23 cellular contexts compared by ENCODE assay signal in the genomic region with DNA sequence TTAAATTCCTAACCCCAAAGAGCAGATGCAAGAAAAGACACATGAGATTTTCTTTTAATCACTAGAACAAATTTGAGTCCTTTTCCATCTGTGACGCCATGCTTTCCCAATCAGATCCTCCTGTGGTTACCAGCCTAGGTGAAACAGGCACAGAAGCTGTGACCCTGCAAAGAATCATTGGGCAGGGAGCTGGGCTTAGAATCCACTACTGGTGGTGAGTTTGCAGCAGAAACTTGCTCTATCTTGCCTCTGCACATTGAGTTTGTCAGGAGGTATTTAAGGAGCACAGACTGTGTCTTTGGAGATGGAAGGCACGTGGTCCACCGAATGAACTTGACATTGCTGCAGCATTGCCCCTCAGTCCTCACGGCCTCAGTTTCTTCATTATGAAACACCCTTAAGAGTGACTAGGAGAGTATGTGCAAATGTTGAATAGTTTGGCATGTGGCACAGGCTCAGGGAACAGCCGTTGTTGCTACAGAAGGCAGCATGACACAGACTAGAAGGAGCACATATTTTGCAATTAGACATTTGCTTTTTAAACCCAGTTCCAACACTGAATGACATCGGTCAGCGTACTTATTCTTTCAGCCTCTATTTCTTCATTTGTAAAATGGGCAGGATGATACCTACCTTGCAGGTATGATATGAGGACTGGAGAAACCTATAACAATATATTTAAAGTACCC.
DNase-seq lines count a peak whose midpoint lies in the region; ATAC-seq and TF ChIP-seq lines count a peak whose summit lies in the region.
"Had no signal": no experiment of that assay in that cellular context is flagged by ENCODE, and none has a peak within 500 bp of the region (broad histone marks: within the 10 kb centered on the region; RNA-seq: fewer than 3 reads in every experiment).

No MANE protein-coding gene starts in this region.

- H3K9me1 ChIP-seq in IMR-90 (ENCODE audit: insufficient read depth, low read length), result peaks cover 25% of the 10 kb centered on the region

- peak overlapping the region; percentile 93 for H2BK120ac ChIP-seq in IMR-90 (ENCODE audit: low read depth, low read length)

- H3K4ac ChIP-seq in IMR-90 (ENCODE audit: low read depth, low read length), result peak overlapping the region; percentile 92

- WGBS in IMR-90 (ENCODE audit: extremely low coverage in 2 of 2, insufficient read length in 1 of 2), 2 experiments, result no CpG with 5 or more reads among the region's 7 CpGs

- H3K4me3 Mint-ChIP-seq in mesothelial cell of epicardium, result no peak overlapping the region
- H3K4me3 Mint-ChIP-seq: activated CD4-positive, alpha-beta T cell treated with anti-CD3 and anti-CD28 coated beads for 36 hours; activated naive CD4-positive, alpha-beta T cell treated with anti-CD3 and anti-CD28 coated beads, Interleukin-2, amount 10 ng/mL, durations not matched to agents 7 days and 5 days; activated T-cell treated with anti-CD3 and anti-CD28 coated beads, Interleukin-2, amount 50 U/mL, for 72 hours; CD8-positive, alpha-beta memory T cell; natural killer cell treated with Interleukin-12 subunit alpha and Interleukin-12 subunit beta and Interleukin-15 and Interleukin-18, amount 100 ng/mL, for 72 hours had no signal

- no peaks in the 10 kb centered on the region for H3K27me3 Mint-ChIP-seq in mesothelial cell of epicardium (ENCODE audit: low read depth)

- H3K4me1 ChIP-seq in IMR-90 (ENCODE audit: control insufficient read depth, insufficient read depth, low read length), result peaks cover 26% of the 10 kb centered on the region
- H3K4me1 ChIP-seq: colonic mucosa, parathyroid adenoma, uterus had no signal

- TF ChIP-seq CTCF in AG10803 (conservative IDR thresholded peaks at IDR 0.05; ENCODE audit: low read length), result no peak
- TF ChIP-seq CTCF in IMR-90 (conservative IDR thresholded peaks at IDR 0.05; ENCODE audit: low read depth, low read length), result no peak
- TF ChIP-seq CTCF in mesothelial cell of epicardium (IDR thresholded peaks at IDR 0.05; ENCODE audit: unreplicated experiment), result no peak
- TF ChIP-seq CTCF in GM13977 (IDR thresholded peaks at IDR 0.05; ENCODE audit: extremely low read depth, insufficient read depth, missing control alignments), result no peak

- peaks cover 34 to 56% of the 10 kb centered on the region in 2 experiments for H3K79me1 ChIP-seq in IMR-90 (ENCODE audit: low read depth in 1 of 2, low read length in 2 of 2)

- no peaks in the 10 kb centered on the region for H3K27me3 ChIP-seq in IMR-90 (ENCODE audit: control insufficient read depth, insufficient read depth, low read length)
- H3K27me3 ChIP-seq: ascending aorta, colonic mucosa, uterus had no signal

- no peaks in the 10 kb centered on the region for H3K9me3 Mint-ChIP-seq in mesothelial cell of epicardium
- H3K9me3 Mint-ChIP-seq: activated naive CD4-positive, alpha-beta T cell treated with anti-CD3 and anti-CD28 coated beads, Interleukin-2, amount 10 ng/mL, durations not matched to agents 7 days and 5 days; activated T-cell treated with anti-CD3 and anti-CD28 coated beads, Interleukin-2, amount 50 U/mL, for 72 hours; CD8-positive, alpha-beta memory T cell; natural killer cell treated with Interleukin-12 subunit alpha and Interleukin-12 subunit beta and Interleukin-15 and Interleukin-18, amount 100 ng/mL, for 72 hours had no signal

- H2BK20ac ChIP-seq in IMR-90 (ENCODE audit: low read depth, low read length), result peak overlapping the region; percentile 97

- H2AFZ ChIP-seq in IMR-90 (replicated peaks; ENCODE audit: low read length, poor library complexity), result no peak overlapping the region
- H2AFZ ChIP-seq: parathyroid adenoma had no signal

- POLR2A ChIA-PET in IMR-90 (lab: Charles Lee; ENCODE audit: unreplicated experiment), result no interaction called here

- ATAC-seq in IMR-90 (ENCODE audit: low read depth) (no peak), GM18519 (IDR thresholded peaks at IDR 0.05; ENCODE audit: low FRiP score, unreplicated experiment) (no peak)
- ATAC-seq: activated CD4-positive, alpha-beta T cell treated with anti-CD3 and anti-CD28 coated beads for 36 hours; activated T-cell treated with anti-CD3 and anti-CD28 coated beads, Interleukin-2, amount 50 U/mL, for 72 hours; left colon; natural killer cell treated with Interleukin-12 subunit alpha and Interleukin-12 subunit beta and Interleukin-15 and Interleukin-18, amount 100 ng/mL, for 72 hours had no signal

- H2BK5ac ChIP-seq in IMR-90 (ENCODE audit: low read depth, low read length, poor library complexity, severe bottlenecking), result no peak overlapping the region

- intact Hi-C loops in IMR-90 (cut with micrococcal nuclease), result no loop called here

- no peak for TF ChIP-seq POLR2A in IMR-90 (IDR thresholded peaks at IDR 0.05; ENCODE audit: low read depth, low read length)

- DNase-seq in AG10803 (ENCODE audit: low read depth) (peak; percentile 53), IMR-90 (no peak), mesothelial cell of epicardium (ENCODE audit: low spot score in 2 of 2, unreplicated experiment in 2 of 2) (no peak), GM13977 (ENCODE audit: low spot score) (no peak), NCI-H1417 (lab: John Stamatoyannopoulos, UW) (no peak), NCI-H69 (lab: John Stamatoyannopoulos, UW) (no peak)
- DNase-seq: activated CD4-positive, alpha-beta T cell treated with anti-CD3 and anti-CD28 coated beads for 36 hours; activated naive CD4-positive, alpha-beta T cell treated with anti-CD3 and anti-CD28 coated beads, Interleukin-2, amount 10 ng/mL, durations not matched to agents 7 days and 5 days; activated T-cell treated with anti-CD3 and anti-CD28 coated beads, Interleukin-2, amount 50 U/mL, for 72 hours; CD8-positive, alpha-beta memory T cell; colonic mucosa; GF-D8; left colon; midbrain; NCI-H1105 treated with DMSO at 0.1 percent for 48 hours; NCI-H2081 treated with DMSO at 0.1 percent for 48 hours; substantia nigra; uterus had no signal

- H3K36me3 Mint-ChIP-seq in mesothelial cell of epicardium, result no peaks in the 10 kb centered on the region
- H3K36me3 Mint-ChIP-seq: activated naive CD4-positive, alpha-beta T cell treated with anti-CD3 and anti-CD28 coated beads, Interleukin-2, amount 10 ng/mL, durations not matched to agents 7 days and 5 days; natural killer cell treated with Interleukin-12 subunit alpha and Interleukin-12 subunit beta and Interleukin-15 and Interleukin-18, amount 100 ng/mL, for 72 hours had no signal

- no peak for TF ChIP-seq RAD21 in IMR-90 (IDR thresholded peaks at IDR 0.05; ENCODE audit: low read length)

- H3K14ac ChIP-seq in IMR-90 (replicated peaks; ENCODE audit: low read depth, low read length), result peak overlapping the region; percentile 84

- dilution Hi-C loops in IMR-90 (cut with HindIII; ENCODE audit: low sequenced_read_pairs, unreplicated experiment), result no loop called here

- no peaks in the 10 kb centered on the region for H3K9me3 ChIP-seq in IMR-90 (ENCODE audit: control insufficient read depth, insufficient read depth, low read length)
- H3K9me3 ChIP-seq: ascending aorta, colonic mucosa, uterus had no signal

- H3K27ac Mint-ChIP-seq in mesothelial cell of epicardium, result peak overlapping the region; percentile 95
- H3K27ac Mint-ChIP-seq: activated CD4-positive, alpha-beta T cell treated with anti-CD3 and anti-CD28 coated beads for 36 hours; activated naive CD4-positive, alpha-beta T cell treated with anti-CD3 and anti-CD28 coated beads, Interleukin-2, amount 10 ng/mL, durations not matched to agents 7 days and 5 days; activated T-cell treated with anti-CD3 and anti-CD28 coated beads, Interleukin-2, amount 50 U/mL, for 72 hours; CD8-positive, alpha-beta memory T cell; natural killer cell treated with Interleukin-12 subunit alpha and Interleukin-12 subunit beta and Interleukin-15 and Interleukin-18, amount 100 ng/mL, for 72 hours had no signal

- no peak overlapping the region for H3K56ac ChIP-seq in IMR-90 (ENCODE audit: extremely low read depth, insufficient read depth, low read length)

- H3K9ac ChIP-seq in IMR-90 (ENCODE audit: low read depth, low read length), result no peak overlapping the region
- H3K9ac ChIP-seq: parathyroid adenoma had no signal

- H3K4me1 Mint-ChIP-seq in mesothelial cell of epicardium, result peaks cover 83% of the 10 kb centered on the region
- H3K4me1 Mint-ChIP-seq: activated naive CD4-positive, alpha-beta T cell treated with anti-CD3 and anti-CD28 coated beads, Interleukin-2, amount 10 ng/mL, durations not matched to agents 7 days and 5 days; CD8-positive, alpha-beta memory T cell had no signal

- no peak overlapping the region for H3K4me3 ChIP-seq in AG10803 (ENCODE audit: low read length)
- H3K4me3 ChIP-seq in IMR-90 (ENCODE audit: insufficient read depth, low read depth, low read length), result no peak overlapping the region
- H3K4me3 ChIP-seq: ascending aorta, colonic mucosa, uterus had no signal

- H3K4me2 ChIP-seq in IMR-90 (ENCODE audit: low read depth, low read length), result no peak overlapping the region

- in situ Hi-C loops in IMR-90 (cut with MboI; ENCODE audit: low sequenced_read_pairs), result no loop called here
- in situ Hi-C loops in GM13977 (cut with MboI; ENCODE audit: low pct_unique_long_range_greater_than_20kb, low sequenced_read_pairs, unreplicated experiment), result no loop called here

- peak overlapping the region; percentile 64; the same call in 2 of the 3 replicates for H2BK15ac ChIP-seq in IMR-90 (ENCODE audit: low read depth, low read length)

- no TSS peak for BruUV-seq in IMR-90 (replicated peaks; lab: Mats Ljungman, UMichigan)

- peak overlapping the region; percentile 48 to 86; a peak in 3 of 4 replicates for H4K8ac ChIP-seq in IMR-90 (ENCODE audit: low read depth in 2 of 2, low read length in 2 of 2)

- peak overlapping the region; percentile 88 for H2AK5ac ChIP-seq in IMR-90 (ENCODE audit: low read depth, low read length)

- no peak overlapping the region for H2AK9ac ChIP-seq in IMR-90 (replicated peaks; ENCODE audit: low read depth, low read length, poor library complexity)

- H3K18ac ChIP-seq in IMR-90 (ENCODE audit: low read depth, low read length), result peak overlapping the region; percentile 75

- CTCF ChIA-PET in IMR-90 (lab: Yijun Ruan, JAX), result interaction anchor here (2.9 kb wide), 1 partner anchor 10 kb away, joined by 11 read pairs; no protein-coding TSS in a partner anchor

- peak overlapping the region; percentile 77; the same call in 1 of the 2 replicates for H4K91ac ChIP-seq in IMR-90 (ENCODE audit: insufficient read depth, low read depth, low read length)

- H4K20me1 ChIP-seq in IMR-90 (ENCODE audit: insufficient read depth, low read length), result peaks cover 18% of the 10 kb centered on the region; the same call in 1 of the 2 replicates

- H3K23ac ChIP-seq in IMR-90 (ENCODE audit: low read depth, low read length), result peak overlapping the region; percentile 91

- 0 out of 2 replicates have a peak overlapping the region, but pooled peaks have one; percentile 5 for H3K27ac ChIP-seq in IMR-90 (ENCODE audit: insufficient read depth, low read length)
- peak overlapping the region; percentile 21 for H3K27ac ChIP-seq in cingulate gyrus (ENCODE audit: low read depth, low read length)
- H3K27ac ChIP-seq: ascending aorta, colonic mucosa, uterus had no signal

- no peak overlapping the region for H4K5ac ChIP-seq in IMR-90 (ENCODE audit: low read depth, low read length)

- H3K36me3 ChIP-seq in IMR-90 (ENCODE audit: control insufficient read depth, insufficient read depth, low read length), result no peaks in the 10 kb centered on the region; the same call in 1 of the 2 replicates
- H3K36me3 ChIP-seq: colonic mucosa, uterus had no signal

TF ChIP-seq in IMR-90, 13 proteins besides CTCF, POLR2A, EP300 and RAD21 (continues in another document):
- no peak for TF ChIP-seq CEBPB (IDR thresholded peaks at IDR 0.05; ENCODE audit: low read depth, low read length)
